ENCODE assay signal across 8 cellular contexts in the genomic region with DNA sequence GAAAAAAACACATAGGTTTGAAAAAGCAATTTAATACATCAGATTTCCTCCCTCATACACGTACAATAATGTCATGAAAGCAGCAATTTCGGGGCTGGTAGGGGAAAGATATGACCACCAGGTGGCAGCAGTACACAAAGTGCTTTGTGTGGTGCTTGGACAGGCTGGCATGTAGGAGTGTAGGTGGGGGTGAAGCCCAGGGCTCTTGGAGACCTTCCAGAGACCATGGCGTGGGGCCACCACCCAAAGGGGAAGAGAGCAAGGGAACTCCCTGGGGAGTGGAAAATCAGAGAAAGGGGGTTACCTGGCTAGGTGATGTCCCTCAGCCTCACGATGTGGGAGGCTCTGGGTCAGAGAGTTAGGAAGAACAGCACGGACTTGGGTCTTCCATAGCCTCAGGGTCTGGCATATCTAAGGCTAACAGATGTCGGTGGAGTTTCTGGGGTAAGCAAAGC. TPM values are rescaled to one million over a fixed set of nuclear protein-coding genes. Genes with fewer than 3 reads are reported as not detected.
DNase-seq lines count a peak whose midpoint lies in the region; ATAC-seq and TF ChIP-seq lines count a peak whose summit lies in the region.

No MANE protein-coding gene starts in this region.

- DNase-seq in AG20443 (ENCODE audit: low spot score) = peak; percentile 81
- peak; percentile 81 for DNase-seq in NCI-H2227 (lab: John Stamatoyannopoulos, UW; ENCODE audit: unreplicated experiment)
- peak; percentile 79 for DNase-seq in WERI-Rb-1
- DNase-seq in breast epithelium (ENCODE audit: low spot score in 2 of 2) = peak; percentile 58 to 68
- no peak for DNase-seq in kidney epithelial cell (ENCODE audit: low read depth)
- DNase-seq in stimulated activated CD4-positive, alpha-beta T cell treated with anti-CD3 and anti-CD28 coated beads, Interleukin-2, amount 100 ng/mL, for 48 hours = peak; percentile 71 to 73

- no peak overlapping the region for H3K4me3 ChIP-seq in WERI-Rb-1 (ENCODE audit: low read depth, low read length)
- peak overlapping the region in 1 of 3 donors; percentile 18 for H3K4me3 ChIP-seq in breast epithelium
- no peak overlapping the region for H3K4me3 ChIP-seq in kidney epithelial cell (ENCODE audit: low read depth, low read length)

- TF ChIP-seq CTCF in WERI-Rb-1 (IDR thresholded peaks at IDR 0.05; ENCODE audit: low read depth, low read length) (peak; percentile 80), breast epithelium (IDR thresholded peaks at IDR 0.05) (peak; percentile 52 to 83 (median 80)), kidney epithelial cell (IDR thresholded peaks at IDR 0.05; ENCODE audit: insufficient read depth, low read length, poor library complexity, severe bottlenecking) (peak; percentile 86)

- ATAC-seq in GM18867 (IDR thresholded peaks at IDR 0.05; ENCODE audit: unreplicated experiment) (peak; percentile 86), HG03097 (IDR thresholded peaks at IDR 0.05; ENCODE audit: low FRiP score, unreplicated experiment) (peak; percentile 55)

- H3K4me1 ChIP-seq in breast epithelium = no peaks in the 10 kb centered on the region

- TF ChIP-seq POLR2A in breast epithelium (IDR thresholded peaks at IDR 0.05) = no peak

- H3K27ac ChIP-seq in WERI-Rb-1 (no peak overlapping the region), breast epithelium (no peak overlapping the region)

- intact Hi-C loops in breast epithelium (cut with DNase I; ENCODE audit: low total_unique reads) = no loop called here

- H3K36me3 ChIP-seq in WERI-Rb-1 (no peaks in the 10 kb centered on the region), breast epithelium (no peaks in the 10 kb centered on the region), kidney epithelial cell (ENCODE audit: control insufficient read depth, insufficient read depth, low read length) (no peaks in the 10 kb centered on the region)

- H3K27me3 ChIP-seq in WERI-Rb-1 (ENCODE audit: insufficient read depth, low read depth, severe bottlenecking) (no peaks in the 10 kb centered on the region), breast epithelium (no peaks in the 10 kb centered on the region), kidney epithelial cell (ENCODE audit: control insufficient read depth, insufficient read depth, low read length) (no peaks in the 10 kb centered on the region)

- H3K9me3 ChIP-seq in WERI-Rb-1 (ENCODE audit: severe bottlenecking) (peaks cover 2% of the 10 kb centered on the region), breast epithelium (no peaks in the 10 kb centered on the region)

RNA-seq across cellular contexts. Expression of gene CCNA1, which starts 11.8 kb away (rescaled TPM):
- total RNA-seq in breast epithelium (1 to 10 TPM in 1 of 3 donors, under 1 TPM in 2; 0.32 to 2.3 (median 0.98) TPM), kidney epithelial cell (0.17 and 0.75 TPM in 2 replicates)
